In genomic region chr13:102651892-102652291, GRCh38 we compare ENCODE assay signal across 13 cellular contexts. TPM values are rescaled to one million over a fixed set of nuclear protein-coding genes. Genes with fewer than 3 reads are reported as not detected.
A peak's percentile ranks its signal among the peaks of the same experiment; 100 is the strongest.
DNase-seq lines count a peak whose midpoint lies in the region; TF ChIP-seq lines count a peak whose summit lies in the region.
"Had no signal": no experiment of that assay in that cellular context is flagged by ENCODE, and none has a peak within 500 bp of the region (broad histone marks: within the 10 kb centered on the region; RNA-seq: fewer than 3 reads in every experiment).

No MANE protein-coding gene starts in this region.

- no peaks in the 10 kb centered on the region for H3K9me3 Mint-ChIP-seq in neural crest cell
- H3K9me3 Mint-ChIP-seq: activated naive CD4-positive, alpha-beta T cell treated with anti-CD3 and anti-CD28 coated beads, Interleukin-2, amount 50 U/mL, for 72 hours; naive thymus-derived CD8-positive, alpha-beta T cell had no signal

- H3K27me3 Mint-ChIP-seq in neural crest cell (ENCODE audit: low read depth) = no peaks in the 10 kb centered on the region
- H3K27me3 Mint-ChIP-seq: naive thymus-derived CD8-positive, alpha-beta T cell had no signal

- H3K4me1 Mint-ChIP-seq in neural crest cell = no peaks in the 10 kb centered on the region

- H3K4me3 Mint-ChIP-seq in neural crest cell = no peak overlapping the region
- H3K4me3 Mint-ChIP-seq: naive thymus-derived CD8-positive, alpha-beta T cell had no signal

- H3K36me3 Mint-ChIP-seq in neural crest cell (ENCODE audit: low read depth) = no peaks in the 10 kb centered on the region
- H3K36me3 Mint-ChIP-seq: activated naive CD4-positive, alpha-beta T cell treated with anti-CD3 and anti-CD28 coated beads, Interleukin-2, amount 50 U/mL, for 72 hours had no signal

- DNase-seq in EH (ENCODE audit: low read depth) = peak; percentile 74
- DNase-seq in MV-4-11 (lab: John Stamatoyannopoulos, UW) = peak; percentile 94
- peak; percentile 32 for DNase-seq in epithelial cell of esophagus (ENCODE audit: low read depth)
- DNase-seq in neural crest cell (ENCODE audit: low read depth, low spot score) = no peak
- no peak for DNase-seq in HUDEP-2 (lab: John Stamatoyannopoulos, UW; ENCODE audit: unreplicated experiment in 76 of 76)
- DNase-seq in activated CD4-positive, alpha-beta T cell treated with anti-CD3 and anti-CD28 coated beads, Interleukin-2, amount 50 U/mL, for 4 hours = no peak
- DNase-seq in NCI-H2196 treated with DMSO at 0.1 percent for 48 hours (lab: John Stamatoyannopoulos, UW; ENCODE audit: unreplicated experiment) = no peak
- DNase-seq in AG20443 (ENCODE audit: low spot score) = no peak
- DNase-seq: naive thymus-derived CD8-positive, alpha-beta T cell; NCI-H1930 had no signal

- TF ChIP-seq CTCF in epithelial cell of esophagus (IDR thresholded peaks at IDR 0.05; ENCODE audit: insufficient read depth, low read depth, low read length, missing control alignments) (no peak), neural crest cell (conservative IDR thresholded peaks at IDR 0.05) (no peak)

- H3K27ac Mint-ChIP-seq in neural crest cell (ENCODE audit: unreplicated experiment) = peak overlapping the region; percentile 14
- H3K27ac Mint-ChIP-seq: activated naive CD4-positive, alpha-beta T cell treated with anti-CD3 and anti-CD28 coated beads, Interleukin-2, amount 50 U/mL, for 72 hours had no signal

- H3K4me3 ChIP-seq in epithelial cell of esophagus (ENCODE audit: low read length) = no peak overlapping the region
- H3K4me3 ChIP-seq: K562 had no signal

RNA-seq across cellular contexts. Expression of gene METTL21C, which starts 43.0 kb away (rescaled TPM):
- not detected in 2 replicates for total RNA-seq in neural crest cell
- total RNA-seq: activated naive CD4-positive, alpha-beta T cell treated with anti-CD3 and anti-CD28 coated beads, Interleukin-2, amount 50 U/mL, for 72 hours; K562; naive thymus-derived CD8-positive, alpha-beta T cell; OCI-LY7 had no signal

RNA-seq across cellular contexts. Expression of gene TPP2, which starts 55.1 kb away (rescaled TPM):
- total RNA-seq in neural crest cell = 62.7 and 65.9 TPM in 2 replicates

Comparison
In these comparisons a context has a peak if more than half of its experiments do, and no peak if none do; other contexts are left out.
1. DNase-seq: peak in EH (single experiment), MV-4-11 (single experiment) and epithelial cell of esophagus (single experiment); none in neural crest cell (single experiment), HUDEP-2 (0 of 76), activated CD4-positive, alpha-beta T cell treated with anti-CD3 and anti-CD28 coated beads, Interleukin-2, amount 50 U/mL, for 4 hours (0 of 2), NCI-H2196 treated with DMSO at 0.1 percent for 48 hours (single experiment) and AG20443 (single experiment).